1 cellular context compared by ENCODE assay signal in the genomic region with DNA sequence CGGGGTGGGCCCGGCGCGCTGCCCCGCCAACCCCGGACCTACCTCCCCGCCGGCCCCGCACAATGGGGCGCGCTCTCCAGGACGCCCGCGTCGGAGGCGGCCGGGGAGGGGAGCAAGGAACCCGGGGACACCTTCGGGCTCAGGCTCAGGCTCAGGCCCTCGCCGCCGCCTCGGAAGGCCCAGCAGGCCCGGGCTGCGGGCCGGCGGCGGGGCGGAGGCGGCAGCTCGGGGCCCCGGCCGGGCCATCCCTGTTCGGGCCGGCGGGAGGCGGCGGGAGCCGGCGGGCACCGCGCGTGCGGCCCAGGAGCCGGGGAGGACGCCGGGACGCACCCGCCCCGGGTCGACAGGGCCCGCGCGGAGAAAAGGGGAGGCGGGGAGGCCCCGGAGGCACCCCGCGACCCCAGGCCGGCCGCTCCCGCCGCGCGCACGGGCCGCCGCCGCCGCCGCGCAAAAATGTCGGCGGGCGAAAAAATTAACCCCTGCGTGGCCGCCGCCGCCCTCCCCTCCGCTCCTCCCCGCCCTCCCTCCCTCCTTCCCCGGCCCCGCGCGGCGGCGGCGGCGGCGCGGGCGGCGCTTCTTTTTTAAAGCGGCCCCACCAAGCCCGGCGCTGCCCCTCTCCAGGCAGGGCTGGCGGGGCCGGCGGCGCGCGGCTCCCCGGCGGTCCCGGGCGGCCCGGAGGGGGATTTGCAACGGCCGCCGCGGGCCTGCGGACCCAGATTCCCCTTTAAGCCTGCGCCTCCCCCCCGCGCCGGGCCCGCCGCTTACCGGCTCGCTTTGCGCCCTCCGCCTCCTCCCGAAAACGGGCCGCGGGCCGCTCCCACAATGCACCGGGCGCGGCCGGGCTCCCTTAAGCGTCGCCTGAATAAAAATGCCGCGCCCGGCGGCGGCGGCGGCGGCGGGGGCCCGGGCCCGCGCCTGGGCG.
TF ChIP-seq lines count a peak whose summit lies in the region.

No MANE protein-coding gene starts in this region.

TF ChIP-seq in HepG2, 621 proteins besides CTCF, POLR2A, EP300 and RAD21 (continued from another document and continues in another):
- TF ChIP-seq, protein P1, sequence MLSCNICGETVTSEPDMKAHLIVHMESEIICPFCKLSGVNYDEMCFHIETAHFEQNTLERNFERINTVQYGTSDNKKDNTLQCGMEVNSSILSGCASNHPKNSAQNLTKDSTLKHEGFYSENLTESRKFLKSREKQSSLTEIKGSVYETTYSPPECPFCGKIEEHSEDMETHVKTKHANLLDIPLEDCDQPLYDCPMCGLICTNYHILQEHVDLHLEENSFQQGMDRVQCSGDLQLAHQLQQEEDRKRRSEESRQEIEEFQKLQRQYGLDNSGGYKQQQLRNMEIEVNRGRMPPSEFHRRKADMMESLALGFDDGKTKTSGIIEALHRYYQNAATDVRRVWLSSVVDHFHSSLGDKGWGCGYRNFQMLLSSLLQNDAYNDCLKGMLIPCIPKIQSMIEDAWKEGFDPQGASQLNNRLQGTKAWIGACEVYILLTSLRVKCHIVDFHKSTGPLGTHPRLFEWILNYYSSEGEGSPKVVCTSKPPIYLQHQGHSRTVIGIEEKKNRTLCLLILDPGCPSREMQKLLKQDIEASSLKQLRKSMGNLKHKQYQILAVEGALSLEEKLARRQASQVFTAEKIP (CRISPR knock-in tag; IDR thresholded peaks at IDR 0.05; ENCODE audit: borderline replicate concordance), result no peak
- TF ChIP-seq SP2 (CRISPR knock-in tag; IDR thresholded peaks at IDR 0.05) (no peak), NCOA5 (CRISPR knock-in tag; IDR thresholded peaks at IDR 0.05) (no peak), KLF9 (CRISPR knock-in tag; IDR thresholded peaks at IDR 0.05; ENCODE audit: low read depth) (no peak), MTA3 (CRISPR knock-in tag; IDR thresholded peaks at IDR 0.05) (no peak), ZFY (CRISPR knock-in tag; IDR thresholded peaks at IDR 0.05) (peak; percentile 73), ZNF768 (CRISPR knock-in tag; IDR thresholded peaks at IDR 0.05) (peak; percentile 47; the same call in 1 of the 2 replicates), POGZ (CRISPR knock-in tag; IDR thresholded peaks at IDR 0.05) (no peak), MAF1 (CRISPR knock-in tag; IDR thresholded peaks at IDR 0.05; ENCODE audit: borderline replicate concordance) (no peak), PCBP1 (IDR thresholded peaks at IDR 0.05; ENCODE audit: borderline replicate concordance, low read depth, low read length) (no peak), RORA (CRISPR knock-in tag; IDR thresholded peaks at IDR 0.05) (no peak), ZNF777 (CRISPR knock-in tag; IDR thresholded peaks at IDR 0.05) (no peak), SMAD3 (CRISPR knock-in tag; IDR thresholded peaks at IDR 0.05) (no peak), ZNF354B (CRISPR knock-in tag; IDR thresholded peaks at IDR 0.05) (no peak), RBFOX2 (IDR thresholded peaks at IDR 0.05; ENCODE audit: low read depth, low read length) (peak; percentile 60), ZNF790 (CRISPR knock-in tag; IDR thresholded peaks at IDR 0.05; ENCODE audit: borderline replicate concordance) (no peak), SMAD9 (CRISPR knock-in tag; IDR thresholded peaks at IDR 0.05) (no peak), IRX3 (CRISPR knock-in tag; IDR thresholded peaks at IDR 0.05; ENCODE audit: borderline replicate concordance, low read depth) (no peak), YEATS2 (CRISPR knock-in tag; IDR thresholded peaks at IDR 0.05; ENCODE audit: borderline replicate concordance) (no peak), JUND (CRISPR knock-in tag; IDR thresholded peaks at IDR 0.05) (no peak), GATAD1 (CRISPR knock-in tag; IDR thresholded peaks at IDR 0.05) (0 out of 2 replicates have a peak, but pooled peaks have one; percentile 2), KDM6A (CRISPR knock-in tag; IDR thresholded peaks at IDR 0.05; ENCODE audit: low read depth) (no peak), HNRNPUL1 (IDR thresholded peaks at IDR 0.05; ENCODE audit: low read depth, low read length) (no peak), YEATS4 (CRISPR knock-in tag; IDR thresholded peaks at IDR 0.05; ENCODE audit: borderline replicate concordance) (0 out of 2 replicates have a peak, but pooled peaks have one; percentile 23), ZNF335 (CRISPR knock-in tag; IDR thresholded peaks at IDR 0.05) (peak; percentile 89; the same call in 1 of the 2 replicates), ZNF850 (CRISPR knock-in tag; conservative IDR thresholded peaks at IDR 0.05) (no peak), ZNF530 (CRISPR knock-in tag; IDR thresholded peaks at IDR 0.05; ENCODE audit: low read depth) (no peak), SALL1 (CRISPR knock-in tag; IDR thresholded peaks at IDR 0.05) (0 out of 2 replicates have a peak, but pooled peaks have one; percentile 36), PHF8 (CRISPR knock-in tag; IDR thresholded peaks at IDR 0.05) (peak; percentile 58), ZNF282 (IDR thresholded peaks at IDR 0.05; ENCODE audit: partially characterized antibody) (no peak), EHMT2 (IDR thresholded peaks at IDR 0.05; ENCODE audit: borderline replicate concordance, low read depth, low read length) (no peak), ZNF652 (CRISPR knock-in tag; IDR thresholded peaks at IDR 0.05; ENCODE audit: borderline replicate concordance, low read depth) (peak; percentile 78), ZSCAN31 (CRISPR knock-in tag; IDR thresholded peaks at IDR 0.05; ENCODE audit: low read depth) (no peak)
- TF ChIP-seq, protein P2, sequence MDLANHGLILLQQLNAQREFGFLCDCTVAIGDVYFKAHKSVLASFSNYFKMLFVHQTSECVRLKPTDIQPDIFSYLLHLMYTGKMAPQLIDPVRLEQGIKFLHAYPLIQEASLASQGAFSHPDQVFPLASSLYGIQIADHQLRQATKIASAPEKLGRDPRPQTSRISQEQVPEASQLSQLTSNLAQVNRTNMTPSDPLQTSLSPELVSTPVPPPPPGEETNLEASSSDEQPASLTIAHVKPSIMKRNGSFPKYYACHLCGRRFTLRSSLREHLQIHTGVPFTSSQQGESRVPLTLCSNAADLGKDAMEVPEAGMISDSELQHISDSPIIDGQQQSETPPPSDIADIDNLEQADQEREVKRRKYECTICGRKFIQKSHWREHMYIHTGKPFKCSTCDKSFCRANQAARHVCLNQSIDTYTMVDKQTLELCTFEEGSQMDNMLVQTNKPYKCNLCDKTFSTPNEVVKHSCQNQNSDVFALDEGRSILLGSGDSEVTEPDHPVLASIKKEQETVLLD (CRISPR knock-in tag; IDR thresholded peaks at IDR 0.05; ENCODE audit: low read depth), result peak; percentile 81
- TF ChIP-seq, protein P3, sequence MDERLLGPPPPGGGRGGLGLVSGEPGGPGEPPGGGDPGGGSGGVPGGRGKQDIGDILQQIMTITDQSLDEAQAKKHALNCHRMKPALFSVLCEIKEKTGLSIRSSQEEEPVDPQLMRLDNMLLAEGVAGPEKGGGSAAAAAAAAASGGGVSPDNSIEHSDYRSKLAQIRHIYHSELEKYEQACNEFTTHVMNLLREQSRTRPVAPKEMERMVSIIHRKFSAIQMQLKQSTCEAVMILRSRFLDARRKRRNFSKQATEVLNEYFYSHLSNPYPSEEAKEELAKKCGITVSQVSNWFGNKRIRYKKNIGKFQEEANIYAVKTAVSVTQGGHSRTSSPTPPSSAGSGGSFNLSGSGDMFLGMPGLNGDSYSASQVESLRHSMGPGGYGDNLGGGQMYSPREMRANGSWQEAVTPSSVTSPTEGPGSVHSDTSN (CRISPR knock-in tag; IDR thresholded peaks at IDR 0.05), result no peak
- TF ChIP-seq, protein P4, sequence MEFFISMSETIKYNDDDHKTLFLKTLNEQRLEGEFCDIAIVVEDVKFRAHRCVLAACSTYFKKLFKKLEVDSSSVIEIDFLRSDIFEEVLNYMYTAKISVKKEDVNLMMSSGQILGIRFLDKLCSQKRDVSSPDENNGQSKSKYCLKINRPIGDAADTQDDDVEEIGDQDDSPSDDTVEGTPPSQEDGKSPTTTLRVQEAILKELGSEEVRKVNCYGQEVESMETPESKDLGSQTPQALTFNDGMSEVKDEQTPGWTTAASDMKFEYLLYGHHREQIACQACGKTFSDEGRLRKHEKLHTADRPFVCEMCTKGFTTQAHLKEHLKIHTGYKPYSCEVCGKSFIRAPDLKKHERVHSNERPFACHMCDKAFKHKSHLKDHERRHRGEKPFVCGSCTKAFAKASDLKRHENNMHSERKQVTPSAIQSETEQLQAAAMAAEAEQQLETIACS (CRISPR knock-in tag; IDR thresholded peaks at IDR 0.05), result no peak
- TF ChIP-seq, protein P5, sequence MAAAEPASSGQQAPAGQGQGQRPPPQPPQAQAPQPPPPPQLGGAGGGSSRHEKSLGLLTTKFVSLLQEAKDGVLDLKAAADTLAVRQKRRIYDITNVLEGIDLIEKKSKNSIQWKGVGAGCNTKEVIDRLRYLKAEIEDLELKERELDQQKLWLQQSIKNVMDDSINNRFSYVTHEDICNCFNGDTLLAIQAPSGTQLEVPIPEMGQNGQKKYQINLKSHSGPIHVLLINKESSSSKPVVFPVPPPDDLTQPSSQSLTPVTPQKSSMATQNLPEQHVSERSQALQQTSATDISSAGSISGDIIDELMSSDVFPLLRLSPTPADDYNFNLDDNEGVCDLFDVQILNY (CRISPR knock-in tag; conservative IDR thresholded peaks at IDR 0.05), result no peak
- TF ChIP-seq, protein P6, sequence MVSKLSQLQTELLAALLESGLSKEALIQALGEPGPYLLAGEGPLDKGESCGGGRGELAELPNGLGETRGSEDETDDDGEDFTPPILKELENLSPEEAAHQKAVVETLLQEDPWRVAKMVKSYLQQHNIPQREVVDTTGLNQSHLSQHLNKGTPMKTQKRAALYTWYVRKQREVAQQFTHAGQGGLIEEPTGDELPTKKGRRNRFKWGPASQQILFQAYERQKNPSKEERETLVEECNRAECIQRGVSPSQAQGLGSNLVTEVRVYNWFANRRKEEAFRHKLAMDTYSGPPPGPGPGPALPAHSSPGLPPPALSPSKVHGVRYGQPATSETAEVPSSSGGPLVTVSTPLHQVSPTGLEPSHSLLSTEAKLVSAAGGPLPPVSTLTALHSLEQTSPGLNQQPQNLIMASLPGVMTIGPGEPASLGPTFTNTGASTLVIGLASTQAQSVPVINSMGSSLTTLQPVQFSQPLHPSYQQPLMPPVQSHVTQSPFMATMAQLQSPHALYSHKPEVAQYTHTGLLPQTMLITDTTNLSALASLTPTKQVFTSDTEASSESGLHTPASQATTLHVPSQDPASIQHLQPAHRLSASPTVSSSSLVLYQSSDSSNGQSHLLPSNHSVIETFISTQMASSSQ (IDR thresholded peaks at IDR 0.05; ENCODE audit: low read depth), result no peak
- TF ChIP-seq, protein P6 (CRISPR knock-in tag; IDR thresholded peaks at IDR 0.05; ENCODE audit: borderline replicate concordance), result no peak
- TF ChIP-seq, protein P7, sequence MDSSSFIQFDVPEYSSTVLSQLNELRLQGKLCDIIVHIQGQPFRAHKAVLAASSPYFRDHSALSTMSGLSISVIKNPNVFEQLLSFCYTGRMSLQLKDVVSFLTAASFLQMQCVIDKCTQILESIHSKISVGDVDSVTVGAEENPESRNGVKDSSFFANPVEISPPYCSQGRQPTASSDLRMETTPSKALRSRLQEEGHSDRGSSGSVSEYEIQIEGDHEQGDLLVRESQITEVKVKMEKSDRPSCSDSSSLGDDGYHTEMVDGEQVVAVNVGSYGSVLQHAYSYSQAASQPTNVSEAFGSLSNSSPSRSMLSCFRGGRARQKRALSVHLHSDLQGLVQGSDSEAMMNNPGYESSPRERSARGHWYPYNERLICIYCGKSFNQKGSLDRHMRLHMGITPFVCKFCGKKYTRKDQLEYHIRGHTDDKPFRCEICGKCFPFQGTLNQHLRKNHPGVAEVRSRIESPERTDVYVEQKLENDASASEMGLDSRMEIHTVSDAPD (CRISPR knock-in tag; IDR thresholded peaks at IDR 0.05), result no peak
- TF ChIP-seq, protein P8, sequence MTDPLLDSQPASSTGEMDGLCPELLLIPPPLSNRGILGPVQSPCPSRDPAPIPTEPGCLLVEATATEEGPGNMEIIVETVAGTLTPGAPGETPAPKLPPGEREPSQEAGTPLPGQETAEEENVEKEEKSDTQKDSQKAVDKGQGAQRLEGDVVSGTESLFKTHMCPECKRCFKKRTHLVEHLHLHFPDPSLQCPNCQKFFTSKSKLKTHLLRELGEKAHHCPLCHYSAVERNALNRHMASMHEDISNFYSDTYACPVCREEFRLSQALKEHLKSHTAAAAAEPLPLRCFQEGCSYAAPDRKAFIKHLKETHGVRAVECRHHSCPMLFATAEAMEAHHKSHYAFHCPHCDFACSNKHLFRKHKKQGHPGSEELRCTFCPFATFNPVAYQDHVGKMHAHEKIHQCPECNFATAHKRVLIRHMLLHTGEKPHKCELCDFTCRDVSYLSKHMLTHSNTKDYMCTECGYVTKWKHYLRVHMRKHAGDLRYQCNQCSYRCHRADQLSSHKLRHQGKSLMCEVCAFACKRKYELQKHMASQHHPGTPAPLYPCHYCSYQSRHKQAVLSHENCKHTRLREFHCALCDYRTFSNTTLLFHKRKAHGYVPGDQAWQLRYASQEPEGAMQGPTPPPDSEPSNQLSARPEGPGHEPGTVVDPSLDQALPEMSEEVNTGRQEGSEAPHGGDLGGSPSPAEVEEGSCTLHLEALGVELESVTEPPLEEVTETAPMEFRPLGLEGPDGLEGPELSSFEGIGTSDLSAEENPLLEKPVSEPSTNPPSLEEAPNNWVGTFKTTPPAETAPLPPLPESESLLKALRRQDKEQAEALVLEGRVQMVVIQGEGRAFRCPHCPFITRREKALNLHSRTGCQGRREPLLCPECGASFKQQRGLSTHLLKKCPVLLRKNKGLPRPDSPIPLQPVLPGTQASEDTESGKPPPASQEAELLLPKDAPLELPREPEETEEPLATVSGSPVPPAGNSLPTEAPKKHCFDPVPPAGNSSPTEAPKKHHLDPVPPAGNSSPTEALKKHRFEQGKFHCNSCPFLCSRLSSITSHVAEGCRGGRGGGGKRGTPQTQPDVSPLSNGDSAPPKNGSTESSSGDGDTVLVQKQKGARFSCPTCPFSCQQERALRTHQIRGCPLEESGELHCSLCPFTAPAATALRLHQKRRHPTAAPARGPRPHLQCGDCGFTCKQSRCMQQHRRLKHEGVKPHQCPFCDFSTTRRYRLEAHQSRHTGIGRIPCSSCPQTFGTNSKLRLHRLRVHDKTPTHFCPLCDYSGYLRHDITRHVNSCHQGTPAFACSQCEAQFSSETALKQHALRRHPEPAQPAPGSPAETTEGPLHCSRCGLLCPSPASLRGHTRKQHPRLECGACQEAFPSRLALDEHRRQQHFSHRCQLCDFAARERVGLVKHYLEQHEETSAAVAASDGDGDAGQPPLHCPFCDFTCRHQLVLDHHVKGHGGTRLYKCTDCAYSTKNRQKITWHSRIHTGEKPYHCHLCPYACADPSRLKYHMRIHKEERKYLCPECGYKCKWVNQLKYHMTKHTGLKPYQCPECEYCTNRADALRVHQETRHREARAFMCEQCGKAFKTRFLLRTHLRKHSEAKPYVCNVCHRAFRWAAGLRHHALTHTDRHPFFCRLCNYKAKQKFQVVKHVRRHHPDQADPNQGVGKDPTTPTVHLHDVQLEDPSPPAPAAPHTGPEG (CRISPR knock-in tag; IDR thresholded peaks at IDR 0.05), result 0 out of 2 replicates have a peak, but pooled peaks have one; percentile 1
